In the genomic region with DNA sequence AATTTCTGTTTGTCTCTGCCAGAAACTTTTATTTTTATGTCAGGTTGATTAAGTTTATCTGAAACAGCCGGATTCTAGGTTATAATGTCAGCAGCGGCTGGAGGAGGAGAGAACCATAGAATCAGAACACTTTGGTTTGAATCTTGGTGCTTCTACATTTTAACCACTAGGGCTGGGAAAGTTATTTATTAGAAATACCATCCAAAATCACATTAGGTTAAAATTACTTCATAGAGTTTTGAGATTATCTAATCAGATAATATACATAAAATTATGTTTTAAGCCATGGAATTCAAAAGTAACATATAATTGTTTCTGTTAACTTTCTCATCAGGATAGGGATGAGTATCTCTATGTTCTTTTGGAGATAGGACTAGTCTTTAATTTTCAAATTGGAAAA, we compare ENCODE assay signal across 17 cellular contexts.
DNase-seq lines count a peak whose midpoint lies in the region; FAIRE-seq and TF ChIP-seq lines count a peak whose summit lies in the region.
"Had no signal": no experiment of that assay in that cellular context is flagged by ENCODE, and none has a peak within 500 bp of the region (broad histone marks: within the 10 kb centered on the region; RNA-seq: fewer than 3 reads in every experiment).

No MANE protein-coding gene starts in this region.

- no peak overlapping the region for H2AK5ac ChIP-seq in H9 (ENCODE audit: insufficient read length, low read length)

- no peak overlapping the region for H3K14ac ChIP-seq in H9 (ENCODE audit: insufficient read depth, low read length)

- no peak overlapping the region for H4K5ac ChIP-seq in H9 (ENCODE audit: insufficient read length, low read depth, low read length)

- POLR2A ChIA-PET in A673 (lab: Charles Lee; ENCODE audit: low non-redundant PET) = no interaction called here

- H2BK20ac ChIP-seq in H9 (ENCODE audit: low read depth, low read length, poor library complexity, severe bottlenecking) = no peak overlapping the region

- BruUV-seq in A673 (replicated peaks; lab: Mats Ljungman, UMichigan) = no TSS peak

- H3T11ph ChIP-seq in H9 (ENCODE audit: low read length) = no peak overlapping the region

- H3K4me3 ChIP-seq in BE2C (ENCODE audit: low read depth, low read length) (no peak overlapping the region), choroid plexus epithelial cell (ENCODE audit: low read depth, low read length) (no peak overlapping the region), coronary artery (no peak overlapping the region), A673 (ENCODE audit: low read depth, low read length, poor library complexity, severe bottlenecking) (no peak overlapping the region)
- H3K4me3 ChIP-seq: HAP-1 had no signal

- no peaks in the 10 kb centered on the region for H3K79me1 ChIP-seq in H9 (ENCODE audit: insufficient read depth, low read depth, low read length, poor library complexity, severe bottlenecking)

- intact Hi-C loops in A673 (cut with micrococcal nuclease; ENCODE audit: unreplicated experiment) = no loop called here

- no peak overlapping the region for H2AFZ ChIP-seq in H9 (ENCODE audit: low read length)

- H3K27ac ChIP-seq in H9 (ENCODE audit: insufficient read length, low read depth, low read length) (no peak overlapping the region), coronary artery (no peak overlapping the region), A673 (ENCODE audit: low read depth, low read length, poor library complexity, severe bottlenecking) (no peak overlapping the region)
- H3K27ac ChIP-seq: 22Rv1 had no signal

- H3K4me1 Mint-ChIP-seq in H9 (peaks cover 2 to 3% of the 10 kb centered on the region in 2 experiments), glutamatergic neuron (ENCODE audit: low read depth, unreplicated experiment) (peaks cover 10% of the 10 kb centered on the region)
- H3K4me1 Mint-ChIP-seq: B cell had no signal

- H3K27me3 Mint-ChIP-seq in H9 (ENCODE audit: low read depth) = no peaks in the 10 kb centered on the region
- peaks cover under 1% of the 10 kb centered on the region for H3K27me3 Mint-ChIP-seq in glutamatergic neuron (ENCODE audit: unreplicated experiment)
- H3K27me3 Mint-ChIP-seq: B cell; CD4-positive, alpha-beta T cell had no signal

- H2BK15ac ChIP-seq in H9 (ENCODE audit: low read depth, low read length) = no peak overlapping the region

- H3K23ac ChIP-seq in H9 (ENCODE audit: insufficient read length, low read depth, low read length) = no peak overlapping the region

- no peak overlapping the region for H3K4ac ChIP-seq in H9 (ENCODE audit: low read depth, low read length)

- no peaks in the 10 kb centered on the region for H3K9me3 ChIP-seq in BE2C
- H3K9me3 ChIP-seq in H9 (ENCODE audit: control insufficient read depth, low read depth, low read length) = no peaks in the 10 kb centered on the region
- H3K9me3 ChIP-seq in A673 (ENCODE audit: low read depth, low read length, poor library complexity, severe bottlenecking) = no peaks in the 10 kb centered on the region
- H3K9me3 ChIP-seq: Caco-2, HAP-1 had no signal

- H3K18ac ChIP-seq in H9 (ENCODE audit: insufficient read length, low read depth, low read length) = no peak overlapping the region

- TF ChIP-seq POLR2A in GM12891 (IDR thresholded peaks at IDR 0.05; ENCODE audit: low read depth, low read length) = no peak

- H3K4me3 Mint-ChIP-seq in H9 = no peak overlapping the region
- no peak overlapping the region for H3K4me3 Mint-ChIP-seq in glutamatergic neuron (ENCODE audit: unreplicated experiment)
- H3K4me3 Mint-ChIP-seq: B cell; CD4-positive, alpha-beta T cell had no signal

- no CpG with 5 or more reads among the region's 2 CpGs for WGBS in H9 (ENCODE audit: extremely low coverage, insufficient read length, low lambda C conversion rate)

- H3K36me3 ChIP-seq in BE2C (no peaks in the 10 kb centered on the region), A673 (ENCODE audit: insufficient read depth, low read length, poor library complexity, severe bottlenecking) (no peaks in the 10 kb centered on the region)
- H3K36me3 ChIP-seq: HAP-1 had no signal

- no peak overlapping the region for H3K9ac ChIP-seq in H9 (ENCODE audit: extremely low read depth, insufficient read length, low read length)

- H3K27me3 ChIP-seq in BE2C = no peaks in the 10 kb centered on the region
- H3K27me3 ChIP-seq in H9 (ENCODE audit: insufficient read depth, low read length) = no peaks in the 10 kb centered on the region
- no peaks in the 10 kb centered on the region for H3K27me3 ChIP-seq in A673 (replicated peaks; ENCODE audit: insufficient read depth, low read depth, low read length, poor library complexity)

- H3K9me3 Mint-ChIP-seq in H9 = no peaks in the 10 kb centered on the region
- peaks cover under 1% of the 10 kb centered on the region for H3K9me3 Mint-ChIP-seq in glutamatergic neuron (ENCODE audit: unreplicated experiment)

- CTCF ChIA-PET in A673 (lab: Charles Lee) = no interaction called here

- H2BK5ac ChIP-seq in H9 (ENCODE audit: insufficient read length, low read length) = no peak overlapping the region

- no peaks in the 10 kb centered on the region for H4K20me1 ChIP-seq in H9 (ENCODE audit: control insufficient read depth, insufficient read depth, insufficient read length)

- H4K91ac ChIP-seq in H9 (ENCODE audit: insufficient read length, low read depth, low read length) = no peak overlapping the region

- TF ChIP-seq CTCF in BE2C (IDR thresholded peaks at IDR 0.05; ENCODE audit: low read depth, low read length) = peak; percentile 11; the same call in 1 of the 2 replicates
- peak; percentile 50 for TF ChIP-seq CTCF in H9 (conservative IDR thresholded peaks at IDR 0.05)
- peak; percentile 19 for TF ChIP-seq CTCF in choroid plexus epithelial cell (conservative IDR thresholded peaks at IDR 0.05; ENCODE audit: low read depth, low read length)
- TF ChIP-seq CTCF in glutamatergic neuron (IDR thresholded peaks at IDR 0.05; ENCODE audit: partially characterized antibody, unreplicated experiment) = peak; percentile 25
- TF ChIP-seq CTCF in coronary artery (IDR thresholded peaks at IDR 0.05) = no peak
- TF ChIP-seq CTCF in A673 (conservative IDR thresholded peaks at IDR 0.05; ENCODE audit: low read depth, low read length) = no peak

- H3K79me2 ChIP-seq in H9 (ENCODE audit: insufficient read depth, low read length) = no peaks in the 10 kb centered on the region

- no peak overlapping the region for H3K56ac ChIP-seq in H9 (ENCODE audit: insufficient read length, low read depth, low read length)

- H3K4me1 ChIP-seq in BE2C = no peaks in the 10 kb centered on the region
- H3K4me1 ChIP-seq in H9 (ENCODE audit: insufficient read depth, low read length) = no peaks in the 10 kb centered on the region
- no peaks in the 10 kb centered on the region for H3K4me1 ChIP-seq in A673 (ENCODE audit: insufficient read depth, low read length, poor library complexity, severe bottlenecking)
- H3K4me1 ChIP-seq: Caco-2, HAP-1 had no signal

- H2BK12ac ChIP-seq in H9 (ENCODE audit: insufficient read length, low read depth, low read length) = no peak overlapping the region

- DNase-seq in BE2C (no peak), H9 (no peak), choroid plexus epithelial cell (ENCODE audit: low read depth) (no peak), glutamatergic neuron (no peak), coronary artery (ENCODE audit: low spot score) (no peak), ureter (ENCODE audit: low spot score) (no peak), A673 (ENCODE audit: low spot score) (no peak), GM12891 (ENCODE audit: insufficient read length, low spot score) (no peak)
- DNase-seq: C1 segment of cervical spinal cord; Caco-2; CD4-positive, alpha-beta T cell; GDM1 had no signal

- H3K36me3 Mint-ChIP-seq in H9 (ENCODE audit: insufficient read depth in 1 of 3, low read depth in 3 of 3) = no peaks in the 10 kb centered on the region
- H3K36me3 Mint-ChIP-seq in glutamatergic neuron (ENCODE audit: unreplicated experiment) = no peaks in the 10 kb centered on the region

- H4K8ac ChIP-seq in H9 (replicated peaks; ENCODE audit: insufficient read length, low read depth, low read length) = no peak overlapping the region

- no peak for FAIRE-seq in GM12891 (lab: Jason Lieb, UNC)
- FAIRE-seq: D721Med, H1 had no signal

- H3K27ac Mint-ChIP-seq in H9 (no peak overlapping the region), glutamatergic neuron (ENCODE audit: unreplicated experiment) (no peak overlapping the region)
- H3K27ac Mint-ChIP-seq: B cell; CD4-positive, alpha-beta T cell had no signal

- H3K4me2 ChIP-seq in H9 (ENCODE audit: insufficient read depth, insufficient read length, low read length) = no peak overlapping the region

- H3K23me2 ChIP-seq in H9 (ENCODE audit: insufficient read length, low read depth, low read length, poor library complexity, severe bottlenecking) = no peaks in the 10 kb centered on the region

- H2BK120ac ChIP-seq in H9 (ENCODE audit: low read depth, low read length, poor library complexity, severe bottlenecking) = no peak overlapping the region

TF ChIP-seq in GM12891, 5 proteins besides CTCF, POLR2A, EP300 and RAD21:
- TF ChIP-seq SPI1 (IDR thresholded peaks at IDR 0.05; ENCODE audit: low read depth, low read length) (no peak), TAF1 (IDR thresholded peaks at IDR 0.05; ENCODE audit: low read depth, low read length) (no peak), POLR2AphosphoS5 (IDR thresholded peaks at IDR 0.05; ENCODE audit: low read depth, low read length) (no peak), POU2F2 (IDR thresholded peaks at IDR 0.05; ENCODE audit: low read depth, low read length) (no peak), PAX5 (IDR thresholded peaks at IDR 0.05; ENCODE audit: insufficient read depth, low read length, severe bottlenecking) (no peak)

Comparison
In these comparisons a context has a peak if more than half of its experiments do, and no peak if none do; other contexts are left out.
1. CTCF ChIP-seq: peak in BE2C (single experiment), H9 (single experiment), choroid plexus epithelial cell (single experiment) and glutamatergic neuron (single experiment); none in coronary artery (single experiment) and A673 (single experiment).